ENCODE assay signal across 11 cellular contexts in the genomic region with DNA sequence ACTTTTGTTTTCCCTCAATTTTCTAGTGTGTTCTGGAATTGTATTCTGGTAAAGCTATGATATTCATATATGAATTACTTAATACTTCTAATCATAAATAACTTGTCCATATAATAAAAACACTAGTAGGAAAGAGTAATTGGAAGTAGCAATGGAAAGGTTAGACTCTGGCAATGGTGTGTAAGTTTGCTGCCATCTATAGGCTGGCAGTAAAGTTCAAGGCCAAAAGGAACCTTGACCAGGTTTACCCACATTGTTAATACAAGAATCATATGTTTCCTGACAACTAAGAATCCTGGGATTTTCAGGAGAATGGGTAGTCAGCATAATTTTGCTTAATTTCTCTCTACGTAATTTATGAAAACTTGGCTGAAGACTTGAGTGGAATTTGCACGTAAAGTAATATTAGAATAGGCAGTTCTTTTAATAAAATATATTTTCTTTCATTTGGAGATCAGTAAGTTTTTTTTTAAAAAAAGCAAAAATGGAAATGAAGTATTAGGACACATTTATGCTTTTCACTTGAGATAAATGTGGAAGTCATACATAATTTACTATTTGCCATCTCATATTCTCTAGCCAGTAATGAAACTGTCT.
DNase-seq lines count a peak whose midpoint lies in the region; ATAC-seq and TF ChIP-seq lines count a peak whose summit lies in the region.
"Had no signal": no experiment of that assay in that cellular context is flagged by ENCODE, and none has a peak within 500 bp of the region (broad histone marks: within the 10 kb centered on the region; RNA-seq: fewer than 3 reads in every experiment).

No MANE protein-coding gene starts in this region.

- no peaks in the 10 kb centered on the region for H3K4me1 Mint-ChIP-seq in activated CD4-positive, alpha-beta T cell treated with anti-CD3 and anti-CD28 coated beads for 36 hours
- H3K4me1 Mint-ChIP-seq in stimulated activated naive B cell treated with anti-CD40 and anti-IgM and Interleukin-4, amounts not matched to agents 10 μg/mL and 1 μg/mL and 100 μg/mL, for 72 hours = no peaks in the 10 kb centered on the region
- H3K4me1 Mint-ChIP-seq: activated CD8-positive, alpha-beta memory T cell treated with anti-CD3 and anti-CD28 coated beads, Interleukin-2, amount 10 ng/mL, durations not matched to agents 7 days and 5 days had no signal

- WGBS in IMR-90 (ENCODE audit: extremely low coverage in 2 of 2, insufficient read length in 1 of 2), 2 experiments = no CpG with 5 or more reads among the region's 2 CpGs

- no peak overlapping the region for H2BK120ac ChIP-seq in IMR-90 (ENCODE audit: low read depth, low read length)

- H3K4me3 ChIP-seq in AG09309 (ENCODE audit: control insufficient read depth, low read depth, low read length) (no peak overlapping the region), IMR-90 (ENCODE audit: insufficient read depth, low read depth, low read length) (no peak overlapping the region), OCI-LY3 (ENCODE audit: low read length) (no peak overlapping the region), fibroblast of the aortic adventitia (ENCODE audit: low read depth, low read length) (no peak overlapping the region)
- H3K4me3 ChIP-seq: SJSA1 had no signal

- no peak overlapping the region for H2BK15ac ChIP-seq in IMR-90 (ENCODE audit: low read depth, low read length)

- BruUV-seq in IMR-90 (replicated peaks; lab: Mats Ljungman, UMichigan) = no TSS peak

- intact Hi-C loops in IMR-90 (cut with micrococcal nuclease) = no loop called here
- intact Hi-C loops in activated CD4-positive, alpha-beta T cell treated with anti-CD3 and anti-CD28 coated beads for 36 hours (cut with DNase I, micrococcal nuclease) = no loop called here

- H3K79me1 ChIP-seq in IMR-90 (ENCODE audit: low read depth in 1 of 2, low read length in 2 of 2) = no peaks in the 10 kb centered on the region

- no peaks in the 10 kb centered on the region for H3K9me1 ChIP-seq in IMR-90 (ENCODE audit: insufficient read depth, low read length)

- H2AFZ ChIP-seq in IMR-90 (replicated peaks; ENCODE audit: low read length, poor library complexity) (no peak overlapping the region), OCI-LY3 (ENCODE audit: low read depth, low read length) (no peak overlapping the region)

- no peak overlapping the region for H2BK5ac ChIP-seq in IMR-90 (ENCODE audit: low read depth, low read length, poor library complexity, severe bottlenecking)

- H3K27me3 Mint-ChIP-seq in activated CD4-positive, alpha-beta T cell treated with anti-CD3 and anti-CD28 coated beads for 36 hours = no peaks in the 10 kb centered on the region
- H3K27me3 Mint-ChIP-seq in stimulated activated naive B cell treated with anti-CD40 and anti-IgM and Interleukin-4, amounts not matched to agents 10 μg/mL and 1 μg/mL and 100 μg/mL, for 72 hours = no peaks in the 10 kb centered on the region
- H3K27me3 Mint-ChIP-seq: activated CD8-positive, alpha-beta memory T cell treated with anti-CD3 and anti-CD28 coated beads, Interleukin-2, amount 10 ng/mL, durations not matched to agents 7 days and 5 days had no signal

- no peak overlapping the region for H2BK20ac ChIP-seq in IMR-90 (ENCODE audit: low read depth, low read length)

- H3K36me3 ChIP-seq in IMR-90 (ENCODE audit: control insufficient read depth, insufficient read depth, low read length) (no peaks in the 10 kb centered on the region), OCI-LY3 (replicated peaks; ENCODE audit: low read depth, low read length) (peaks cover 4% of the 10 kb centered on the region)
- H3K36me3 ChIP-seq: SJSA1 had no signal

- TF ChIP-seq POLR2A in IMR-90 (IDR thresholded peaks at IDR 0.05; ENCODE audit: low read depth, low read length) = no peak

- TF ChIP-seq CTCF in AG09309 (IDR thresholded peaks at IDR 0.05; ENCODE audit: control insufficient read depth, insufficient read depth, low read depth, low read length, missing control alignments) = peak; percentile 45
- peak; percentile 41 for TF ChIP-seq CTCF in IMR-90 (conservative IDR thresholded peaks at IDR 0.05; ENCODE audit: low read depth, low read length)
- TF ChIP-seq CTCF in OCI-LY3 (IDR thresholded peaks at IDR 0.05; ENCODE audit: low read depth, low read length) = peak; percentile 53
- peak; percentile 46 for TF ChIP-seq CTCF in fibroblast of the aortic adventitia (IDR thresholded peaks at IDR 0.05; ENCODE audit: insufficient read depth, low read length)

- no peak overlapping the region for H2AK9ac ChIP-seq in IMR-90 (replicated peaks; ENCODE audit: low read depth, low read length, poor library complexity)

- H4K8ac ChIP-seq in IMR-90 (ENCODE audit: low read depth in 2 of 2, low read length in 2 of 2) = no peak overlapping the region

- no peak overlapping the region for H4K5ac ChIP-seq in IMR-90 (ENCODE audit: low read depth, low read length)

- H3K36me3 Mint-ChIP-seq in activated CD4-positive, alpha-beta T cell treated with anti-CD3 and anti-CD28 coated beads for 36 hours (ENCODE audit: low read depth) = no peaks in the 10 kb centered on the region
- H3K36me3 Mint-ChIP-seq in stimulated activated naive B cell treated with anti-CD40 and anti-IgM and Interleukin-4, amounts not matched to agents 10 μg/mL and 1 μg/mL and 100 μg/mL, for 72 hours = no peaks in the 10 kb centered on the region
- H3K36me3 Mint-ChIP-seq: activated CD8-positive, alpha-beta memory T cell treated with anti-CD3 and anti-CD28 coated beads, Interleukin-2, amount 10 ng/mL, durations not matched to agents 7 days and 5 days had no signal

- no peak overlapping the region for H4K91ac ChIP-seq in IMR-90 (ENCODE audit: insufficient read depth, low read depth, low read length)

- H3K9ac ChIP-seq in IMR-90 (ENCODE audit: low read depth, low read length) (no peak overlapping the region), OCI-LY3 (ENCODE audit: low read length) (no peak overlapping the region)

- H3K9me3 Mint-ChIP-seq in activated CD4-positive, alpha-beta T cell treated with anti-CD3 and anti-CD28 coated beads for 36 hours (ENCODE audit: low read depth) = peaks cover 2% of the 10 kb centered on the region
- peaks cover 1 to 4% of the 10 kb centered on the region in 2 donors for H3K9me3 Mint-ChIP-seq in stimulated activated naive B cell treated with anti-CD40 and anti-IgM and Interleukin-4, amounts not matched to agents 10 μg/mL and 1 μg/mL and 100 μg/mL, for 72 hours

- H3K14ac ChIP-seq in IMR-90 (replicated peaks; ENCODE audit: low read depth, low read length) = no peak overlapping the region

- no peak overlapping the region for H2AK5ac ChIP-seq in IMR-90 (ENCODE audit: low read depth, low read length)

- in situ Hi-C loops in IMR-90 (cut with MboI; ENCODE audit: low sequenced_read_pairs) = no loop called here

- CTCF ChIA-PET in IMR-90 (lab: Yijun Ruan, JAX) = no interaction called here
- CTCF ChIA-PET in activated CD4-positive, alpha-beta T cell treated with anti-CD3 and anti-CD28 coated beads for 36 hours (lab: Charles Lee) = no interaction called here

- H3K79me2 ChIP-seq in OCI-LY3 (ENCODE audit: low read length) = no peaks in the 10 kb centered on the region

- H3K23ac ChIP-seq in IMR-90 (ENCODE audit: low read depth, low read length) = no peak overlapping the region

- no peaks in the 10 kb centered on the region for H4K20me1 ChIP-seq in IMR-90 (ENCODE audit: insufficient read depth, low read length)
- H4K20me1 ChIP-seq in OCI-LY3 (ENCODE audit: insufficient read depth, low read length) = no peaks in the 10 kb centered on the region

- TF ChIP-seq RAD21 in IMR-90 (IDR thresholded peaks at IDR 0.05; ENCODE audit: low read length) = peak; percentile 46

- H3K4me3 Mint-ChIP-seq in activated CD4-positive, alpha-beta T cell treated with anti-CD3 and anti-CD28 coated beads for 36 hours = no peak overlapping the region
- H3K4me3 Mint-ChIP-seq in stimulated activated naive B cell treated with anti-CD40 and anti-IgM and Interleukin-4, amounts not matched to agents 10 μg/mL and 1 μg/mL and 100 μg/mL, for 72 hours = no peak overlapping the region
- H3K4me3 Mint-ChIP-seq: activated CD8-positive, alpha-beta memory T cell treated with anti-CD3 and anti-CD28 coated beads, Interleukin-2, amount 10 ng/mL, durations not matched to agents 7 days and 5 days had no signal

- H3K27ac ChIP-seq in IMR-90 (ENCODE audit: insufficient read depth, low read length) (no peak overlapping the region), OCI-LY3 (ENCODE audit: low read length) (peak overlapping the region; percentile 42)
- H3K27ac ChIP-seq: SJSA1 had no signal

- DNase-seq in AG09309 (ENCODE audit: low read depth) = no peak
- peak; percentile 4 for DNase-seq in IMR-90
- peak; percentile 9 for DNase-seq in fibroblast of the aortic adventitia (ENCODE audit: low read depth)
- DNase-seq in activated CD4-positive, alpha-beta T cell treated with anti-CD3 and anti-CD28 coated beads for 36 hours = no peak
- no peak for DNase-seq in effector CD8-positive, alpha-beta T cell (lab: John Stamatoyannopoulos, UW)
- no peak for DNase-seq in activated CD4-positive, alpha-beta T cell treated with anti-CD3 and anti-CD28 coated beads, Interleukin-2, amount 50 U/mL, for 1 hour
- no peak for DNase-seq in stimulated activated naive B cell treated with anti-CD40 and anti-IgM and Interleukin-4, amounts not matched to agents 10 μg/mL and 1 μg/mL and 100 μg/mL, for 72 hours
- DNase-seq: activated CD8-positive, alpha-beta memory T cell treated with anti-CD3 and anti-CD28 coated beads, Interleukin-2, amount 10 ng/mL, durations not matched to agents 7 days and 5 days; small intestine had no signal

- H3K4me1 ChIP-seq in IMR-90 (ENCODE audit: control insufficient read depth, insufficient read depth, low read length) (no peaks in the 10 kb centered on the region), OCI-LY3 (ENCODE audit: low read length) (peaks cover 21% of the 10 kb centered on the region)
- H3K4me1 ChIP-seq: SJSA1 had no signal

- H3K4me2 ChIP-seq in IMR-90 (ENCODE audit: low read depth, low read length) (no peak overlapping the region), OCI-LY3 (ENCODE audit: low read length) (no peak overlapping the region)

- POLR2A ChIA-PET in IMR-90 (lab: Charles Lee; ENCODE audit: unreplicated experiment) = no interaction called here
- POLR2A ChIA-PET in activated CD4-positive, alpha-beta T cell treated with anti-CD3 and anti-CD28 coated beads for 36 hours (lab: Charles Lee) = no interaction called here

- no peak for ATAC-seq in IMR-90 (ENCODE audit: low read depth)
- no peak for ATAC-seq in activated CD4-positive, alpha-beta T cell treated with anti-CD3 and anti-CD28 coated beads for 36 hours
- ATAC-seq in stimulated activated naive B cell treated with anti-CD40 and anti-IgM and Interleukin-4, amounts not matched to agents 10 μg/mL and 1 μg/mL and 100 μg/mL, for 72 hours (replicated peaks) = no peak
- ATAC-seq: activated CD8-positive, alpha-beta memory T cell treated with anti-CD3 and anti-CD28 coated beads, Interleukin-2, amount 10 ng/mL, durations not matched to agents 7 days and 5 days had no signal

- H3K27me3 ChIP-seq in IMR-90 (ENCODE audit: control insufficient read depth, insufficient read depth, low read length) (no peaks in the 10 kb centered on the region), OCI-LY3 (ENCODE audit: low read depth, low read length) (no peaks in the 10 kb centered on the region)
- H3K27me3 ChIP-seq: SJSA1 had no signal

- H3K9me3 ChIP-seq in IMR-90 (ENCODE audit: control insufficient read depth, insufficient read depth, low read length) (no peaks in the 10 kb centered on the region), OCI-LY3 (ENCODE audit: insufficient read depth, low read length) (peaks cover 4% of the 10 kb centered on the region; the same call in 1 of the 2 replicates)
- H3K9me3 ChIP-seq: SJSA1 had no signal

- no peak overlapping the region for H3K56ac ChIP-seq in IMR-90 (ENCODE audit: extremely low read depth, insufficient read depth, low read length)

- no peak overlapping the region for H3K27ac Mint-ChIP-seq in activated CD4-positive, alpha-beta T cell treated with anti-CD3 and anti-CD28 coated beads for 36 hours
- no peak overlapping the region for H3K27ac Mint-ChIP-seq in stimulated activated naive B cell treated with anti-CD40 and anti-IgM and Interleukin-4, amounts not matched to agents 10 μg/mL and 1 μg/mL and 100 μg/mL, for 72 hours
- H3K27ac Mint-ChIP-seq: activated CD8-positive, alpha-beta memory T cell treated with anti-CD3 and anti-CD28 coated beads, Interleukin-2, amount 10 ng/mL, durations not matched to agents 7 days and 5 days had no signal

- H3K4ac ChIP-seq in IMR-90 (ENCODE audit: low read depth, low read length) = no peak overlapping the region

- no peak overlapping the region for H3K18ac ChIP-seq in IMR-90 (ENCODE audit: low read depth, low read length)

- dilution Hi-C loops in IMR-90 (cut with HindIII; ENCODE audit: low sequenced_read_pairs, unreplicated experiment) = no loop called here

Comparison
In these comparisons a context has a peak if more than half of its experiments do, and no peak if none do; other contexts are left out.
1. DNase-seq: peak in IMR-90 (single experiment) and fibroblast of the aortic adventitia (single experiment); none in AG09309 (single experiment), activated CD4-positive, alpha-beta T cell treated with anti-CD3 and anti-CD28 coated beads for 36 hours (single experiment), effector CD8-positive, alpha-beta T cell (single experiment), activated CD4-positive, alpha-beta T cell treated with anti-CD3 and anti-CD28 coated beads, Interleukin-2, amount 50 U/mL, for 1 hour (single experiment) and stimulated activated naive B cell treated with anti-CD40 and anti-IgM and Interleukin-4, amounts not matched to agents 10 μg/mL and 1 μg/mL and 100 μg/mL, for 72 hours (single experiment).
2. Peak in every context shown above with its lines, with median percentiles within 50 percentile points of each other: CTCF ChIP-seq.